18 cellular contexts compared by ENCODE assay signal in the genomic region with DNA sequence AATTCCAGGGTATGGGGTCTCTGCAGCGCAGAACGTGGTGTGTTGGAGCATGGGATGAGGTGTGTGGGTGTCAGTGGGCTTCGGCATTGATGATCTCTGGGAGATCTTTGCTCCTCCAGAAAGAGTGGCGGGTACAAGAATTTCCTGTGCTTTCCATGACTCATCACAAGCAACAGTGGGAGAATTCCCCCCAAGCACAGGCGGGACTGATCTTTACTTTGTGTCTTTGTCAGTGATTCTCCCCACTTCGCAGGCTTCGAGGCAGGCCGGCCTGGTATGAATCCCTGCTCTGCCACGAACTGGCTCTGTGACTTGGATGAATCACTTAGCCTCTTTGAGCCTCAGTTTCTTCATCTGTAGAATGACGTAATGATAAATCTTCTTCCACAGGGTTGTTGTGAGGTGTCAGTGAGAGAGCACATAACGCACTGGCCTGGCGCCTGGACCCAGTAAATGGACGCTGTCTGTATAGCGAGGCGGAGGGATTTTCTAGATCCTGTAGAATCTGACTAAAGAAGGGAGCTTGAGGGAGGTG. TPM values are rescaled to one million over a fixed set of nuclear protein-coding genes. Genes with fewer than 3 reads are reported as not detected.
"Had no signal": no experiment of that assay in that cellular context is flagged by ENCODE, and none has a peak within 500 bp of the region (broad histone marks: within the 10 kb centered on the region; RNA-seq: fewer than 3 reads in every experiment).

No MANE protein-coding gene starts in this region.

- ATAC-seq: activated CD4-positive, CD25-positive, alpha-beta regulatory T cell treated with anti-CD3 and anti-CD28 coated beads, Interleukin-2, amount 50 U/mL, for 24 hours; activated CD8-positive, alpha-beta T cell treated with anti-CD3 and anti-CD28 coated beads for 36 hours; body of pancreas had no signal

- H3K36me3 Mint-ChIP-seq: activated naive CD8-positive, alpha-beta T cell treated with anti-CD3 and anti-CD28 coated beads, Interleukin-2, amount 10 ng/mL, durations not matched to agents 7 days and 5 days had no signal

- DNase-seq: activated CD4-positive, alpha-beta T cell treated with anti-CD3 and anti-CD28 coated beads for 4 hours; activated CD8-positive, alpha-beta memory T cell treated with anti-CD3 and anti-CD28 coated beads, Interleukin-2, amount 50 U/mL, for 48 hours; activated CD8-positive, alpha-beta T cell treated with anti-CD3 and anti-CD28 coated beads for 36 hours; activated naive CD4-positive, alpha-beta T cell treated with anti-CD3 and anti-CD28 coated beads, Interleukin-2, amount 50 U/mL, for 16 hours; activated naive CD8-positive, alpha-beta T cell treated with anti-CD3 and anti-CD28 coated beads, Interleukin-2, amount 10 ng/mL, durations not matched to agents 7 days and 5 days; activated T-cell treated with anti-CD3 and anti-CD28 coated beads, Interleukin-2, amount 50 U/mL, for 1 hour; adrenal gland; anterior cingulate cortex; body of pancreas; central memory CD4-positive, alpha-beta T cell; Karpas-422; MM.1S; NCI-H1105; NCI-H1436; Peyer's patch; SHP77 had no signal

- H3K9me3 ChIP-seq: adrenal gland, body of pancreas, Peyer's patch had no signal

- H3K27me3 ChIP-seq: body of pancreas had no signal

- H3K27ac ChIP-seq: adrenal gland, body of pancreas, Peyer's patch had no signal

- H3K36me3 ChIP-seq: adrenal gland, Peyer's patch had no signal

- H3K4me1 ChIP-seq: adrenal gland, body of pancreas, Peyer's patch had no signal

- H3K27ac Mint-ChIP-seq: activated CD8-positive, alpha-beta T cell treated with anti-CD3 and anti-CD28 coated beads for 36 hours; activated naive CD8-positive, alpha-beta T cell treated with anti-CD3 and anti-CD28 coated beads, Interleukin-2, amount 10 ng/mL, durations not matched to agents 7 days and 5 days; T-helper 1 cell treated with Interleukin-12 subunit alpha and Interleukin-12 subunit beta and Interleukin-4 antibody, amounts not matched to agents 30 μg/mL and 1 μg/mL, for 36 hours had no signal

- H3K4me3 ChIP-seq: adrenal gland, body of pancreas, Peyer's patch had no signal

- H3K9me3 Mint-ChIP-seq: activated CD8-positive, alpha-beta T cell treated with anti-CD3 and anti-CD28 coated beads for 36 hours; activated naive CD8-positive, alpha-beta T cell treated with anti-CD3 and anti-CD28 coated beads, Interleukin-2, amount 10 ng/mL, durations not matched to agents 7 days and 5 days; T-helper 1 cell treated with Interleukin-12 subunit alpha and Interleukin-12 subunit beta and Interleukin-4 antibody, amounts not matched to agents 30 μg/mL and 1 μg/mL, for 36 hours had no signal

- H3K4me3 Mint-ChIP-seq: activated CD8-positive, alpha-beta T cell treated with anti-CD3 and anti-CD28 coated beads for 36 hours; activated naive CD8-positive, alpha-beta T cell treated with anti-CD3 and anti-CD28 coated beads, Interleukin-2, amount 10 ng/mL, durations not matched to agents 7 days and 5 days; T-helper 1 cell treated with Interleukin-12 subunit alpha and Interleukin-12 subunit beta and Interleukin-4 antibody, amounts not matched to agents 30 μg/mL and 1 μg/mL, for 36 hours had no signal

RNA-seq across cellular contexts. Expression of a gene that starts 2.0 kb away (rescaled TPM):
- total RNA-seq: activated naive CD8-positive, alpha-beta T cell treated with anti-CD3 and anti-CD28 coated beads, Interleukin-2, amount 10 ng/mL, durations not matched to agents 7 days and 5 days had no signal
